ENCODE assay signal across 9 cellular contexts in genomic region chr9:34929506-34930102, GRCh38. TPM values are rescaled to one million over a fixed set of nuclear protein-coding genes. Genes with fewer than 3 reads are reported as not detected.
DNase-seq lines count a peak whose midpoint lies in the region; ATAC-seq, FAIRE-seq and TF ChIP-seq lines count a peak whose summit lies in the region.
"Had no signal": no experiment of that assay in that cellular context is flagged by ENCODE, and none has a peak within 500 bp of the region (broad histone marks: within the 10 kb centered on the region; RNA-seq: fewer than 3 reads in every experiment).

No MANE protein-coding gene starts in this region.

- H3K4me3 ChIP-seq in HFF-Myc (replicated peaks; ENCODE audit: low read depth, low read length) (no peak overlapping the region), endodermal cell (ENCODE audit: low read length) (no peak overlapping the region), pancreas (no peak overlapping the region)

- peak; percentile 73 for DNase-seq in D341Med (ENCODE audit: low spot score)
- DNase-seq in HFF-Myc (ENCODE audit: extremely low read depth, low read depth) = peak; percentile 2
- DNase-seq in SKM-1 treated with dmso at 0.1 percent for 144 hours (lab: John Stamatoyannopoulos, UW; ENCODE audit: unreplicated experiment) = peak; percentile 39
- DNase-seq in endodermal cell = peak; percentile 82
- DNase-seq in pancreas = peak in 3 of 6 donors; percentile 28 to 62 (median 58)
- DNase-seq in NCI-H2029 treated with DMSO at 0.1 percent for 48 hours (lab: John Stamatoyannopoulos, UW) = no peak

- H3K36me3 Mint-ChIP-seq in endodermal cell (ENCODE audit: low read depth) = no peaks in the 10 kb centered on the region

- no peak for FAIRE-seq in pancreas (lab: Jason Lieb, UNC)

- H3K9me3 Mint-ChIP-seq in endodermal cell = peaks cover 3% of the 10 kb centered on the region

- H3K4me1 ChIP-seq in endodermal cell (ENCODE audit: control insufficient read depth, insufficient read depth, low read length) (no peaks in the 10 kb centered on the region), pancreas (no peaks in the 10 kb centered on the region)

- H3K27me3 Mint-ChIP-seq in endodermal cell (ENCODE audit: insufficient read depth) = peaks cover 5% of the 10 kb centered on the region

- ATAC-seq in pancreas (peak in 3 of 4 donors; percentile 47 to 83 (median 72)), GM18511 (IDR thresholded peaks at IDR 0.05; ENCODE audit: unreplicated experiment) (no peak), GM18520 (IDR thresholded peaks at IDR 0.05; ENCODE audit: unreplicated experiment) (no peak)
- ATAC-seq: T-cell had no signal

- H3K36me3 ChIP-seq in endodermal cell (ENCODE audit: control insufficient read depth, insufficient read depth, low read length) (no peaks in the 10 kb centered on the region), pancreas (no peaks in the 10 kb centered on the region)

- H3K4me3 Mint-ChIP-seq in endodermal cell = no peak overlapping the region
- H3K4me3 Mint-ChIP-seq: T-cell had no signal

- TF ChIP-seq CTCF in HFF-Myc (IDR thresholded peaks at IDR 0.05; ENCODE audit: low read depth, low read length, missing control alignments) (peak; percentile 80), endodermal cell (conservative IDR thresholded peaks at IDR 0.05) (peak; percentile 88), pancreas (IDR thresholded peaks at IDR 0.05) (peak in 3 of 4 donors; percentile 21 to 38 (median 33))

- H3K9me3 ChIP-seq in endodermal cell (ENCODE audit: control insufficient read depth, low read length) (no peaks in the 10 kb centered on the region), pancreas (no peaks in the 10 kb centered on the region)

- H3K27ac ChIP-seq in endodermal cell (ENCODE audit: low read depth, low read length) = no peak overlapping the region
- no peak overlapping the region for H3K27ac ChIP-seq in pancreas

- H3K27ac Mint-ChIP-seq in endodermal cell = no peak overlapping the region
- H3K27ac Mint-ChIP-seq: T-cell had no signal

- H3K4me1 Mint-ChIP-seq in endodermal cell = peaks cover 2% of the 10 kb centered on the region
- H3K4me1 Mint-ChIP-seq: T-cell had no signal

- intact Hi-C loops in pancreas (cut with DNase I) = no loop called here

- H3K9ac ChIP-seq in endodermal cell (ENCODE audit: extremely low read depth, low read length, poor library complexity, severe bottlenecking) = no peak overlapping the region

- WGBS in endodermal cell (ENCODE audit: insufficient coverage in 1 of 2, insufficient read length in 1 of 2), 2 experiments = 28 to 41% methylated on average over 6 to 7 of the region's 7 CpGs
- 26 to 27% methylated on average over 7 of the region's 7 CpGs for WGBS in pancreas, 2 donors

- no peaks in the 10 kb centered on the region for H3K27me3 ChIP-seq in endodermal cell (ENCODE audit: control insufficient read depth, insufficient read depth, low read length, poor library complexity, severe bottlenecking)
- no peaks in the 10 kb centered on the region for H3K27me3 ChIP-seq in pancreas

RNA-seq across cellular contexts. Expression of gene PHF24, which starts 28.5 kb away (rescaled TPM):
- total RNA-seq in endodermal cell (1 to 10 TPM; 1.9 to 2.7 TPM), pancreas (under 1 TPM; 0.03 to 0.32 (median 0.12) TPM)
- 1.0 TPM for polyA plus RNA-seq in endodermal cell (2013, experiment 1 of 2)
- polyA plus RNA-seq in endodermal cell (2013, experiment 2 of 2) = 0.66 TPM
- polyA plus RNA-seq in pancreas = under 1 TPM; 0.05 to 0.11 TPM
- total RNA-seq: T-cell had no signal

RNA-seq across cellular contexts. Expression of gene DNAJB5, which starts 59.9 kb away (rescaled TPM):
- total RNA-seq in endodermal cell (10 to 100 TPM; 19.8 to 40.1 TPM), pancreas (1 to 10 TPM in 5 of 6 donors, under 1 TPM in 1; 0.97 to 2.9 (median 1.7) TPM)
- 48.8 TPM for polyA plus RNA-seq in endodermal cell (2013, experiment 1 of 2)
- 49.6 TPM for polyA plus RNA-seq in endodermal cell (2013, experiment 2 of 2)
- polyA plus RNA-seq in pancreas = 1 to 10 TPM; 4.0 to 4.7 TPM

Comparison
In these comparisons a context has a peak if more than half of its experiments do, and no peak if none do; other contexts are left out.
1. CTCF ChIP-seq: peak in every context shown above with its lines; median percentile 88 in endodermal cell; 80 in HFF-Myc; 33 in pancreas.
2. ATAC-seq: peak in pancreas (3 of 4); none in GM18511 (single experiment) and GM18520 (single experiment).
3. RNA of gene DNAJB5, which starts 59.9 kb away (total RNA-seq): 19.8 to 40.1 TPM in endodermal cell; 0.97 to 2.9 TPM in pancreas; every median in the first group is over 4 times any median in the second.